Comparison of ENCODE assay signal across 20 cellular contexts in genomic region chr6:13076575-13076974, GRCh38.
A peak's percentile ranks its signal among the peaks of the same experiment; 100 is the strongest.
DNase-seq lines count a peak whose midpoint lies in the region; ATAC-seq and TF ChIP-seq lines count a peak whose summit lies in the region.
"Had no signal": no experiment of that assay in that cellular context is flagged by ENCODE, and none has a peak within 500 bp of the region (broad histone marks: within the 10 kb centered on the region; RNA-seq: fewer than 3 reads in every experiment).

No MANE protein-coding gene starts in this region.

- TF ChIP-seq CTCF in GM23338 (conservative IDR thresholded peaks at IDR 0.05; ENCODE audit: low read depth in 2 of 2) (no peak), nephron progenitor cell (IDR thresholded peaks at IDR 0.05) (no peak), mesothelial cell of epicardium (IDR thresholded peaks at IDR 0.05; ENCODE audit: unreplicated experiment) (no peak), A673 (conservative IDR thresholded peaks at IDR 0.05; ENCODE audit: low read depth, low read length) (no peak)

- H3K9me3 ChIP-seq in A673 (ENCODE audit: low read depth, low read length, poor library complexity, severe bottlenecking): no peaks in the 10 kb centered on the region
- H3K9me3 ChIP-seq: Caco-2 had no signal

- H3K27me3 ChIP-seq in GM23338 (ENCODE audit: insufficient read depth) (no peaks in the 10 kb centered on the region), A673 (replicated peaks; ENCODE audit: insufficient read depth, low read depth, low read length, poor library complexity) (no peaks in the 10 kb centered on the region)

- no peak overlapping the region for H2AFZ ChIP-seq in GM23338

- intact Hi-C loops in left cardiac atrium (cut with DNase I) (no loop called here), A673 (cut with micrococcal nuclease; ENCODE audit: unreplicated experiment) (no loop called here)
- intact Hi-C loops in activated T-helper 1 cell treated with anti-CD3 and anti-CD28 coated beads, Interleukin-12 subunit alpha, Interleukin-12 subunit beta, Interleukin-2, Interleukin-4 antibody, amounts not matched to agents 30 ng/mL and 10 ng/mL and 1 ng/mL, durations not matched to agents 14 hours and 24 hours and 36 hours (cut with micrococcal nuclease): no loop called here

- H3K36me3 ChIP-seq in GM23338 (ENCODE audit: insufficient read depth) (no peaks in the 10 kb centered on the region), A673 (ENCODE audit: insufficient read depth, low read length, poor library complexity, severe bottlenecking) (no peaks in the 10 kb centered on the region)

- H3K4me3 ChIP-seq in GM23338 (no peak overlapping the region), A673 (ENCODE audit: low read depth, low read length, poor library complexity, severe bottlenecking) (no peak overlapping the region)

- peak overlapping the region; percentile 57 for H3K27ac Mint-ChIP-seq in GM23338
- H3K27ac Mint-ChIP-seq in nephron progenitor cell: peak overlapping the region; percentile 84
- H3K27ac Mint-ChIP-seq in activated T-helper 1 cell treated with anti-CD3 and anti-CD28 coated beads, Interleukin-12 subunit alpha, Interleukin-12 subunit beta, Interleukin-2, Interleukin-4 antibody, amounts not matched to agents 30 ng/mL and 10 ng/mL and 1 ng/mL, durations not matched to agents 14 hours and 24 hours and 36 hours: no peak overlapping the region
- H3K27ac Mint-ChIP-seq in mesothelial cell of epicardium: no peak overlapping the region
- H3K27ac Mint-ChIP-seq: CD4-positive, alpha-beta memory T cell; IgD-negative memory B cell had no signal

- H3K27me3 Mint-ChIP-seq in GM23338 (ENCODE audit: insufficient read depth, low read depth, poor library complexity): peaks cover 4% of the 10 kb centered on the region
- peaks cover 53% of the 10 kb centered on the region for H3K27me3 Mint-ChIP-seq in nephron progenitor cell (ENCODE audit: low read depth, poor library complexity)
- peaks cover 9% of the 10 kb centered on the region for H3K27me3 Mint-ChIP-seq in activated T-helper 1 cell treated with anti-CD3 and anti-CD28 coated beads, Interleukin-12 subunit alpha, Interleukin-12 subunit beta, Interleukin-2, Interleukin-4 antibody, amounts not matched to agents 30 ng/mL and 10 ng/mL and 1 ng/mL, durations not matched to agents 14 hours and 24 hours and 36 hours (ENCODE audit: insufficient read depth)
- peaks cover 33% of the 10 kb centered on the region for H3K27me3 Mint-ChIP-seq in mesothelial cell of epicardium (ENCODE audit: low read depth)

- no TSS peak for BruUV-seq in A673 (replicated peaks; lab: Mats Ljungman, UMichigan)

- H3K9me2 ChIP-seq in GM23338 (ENCODE audit: insufficient read depth): 0 out of 2 replicates have a peak, but pooled peaks cover 7% of the 10 kb centered on the region

- no peaks in the 10 kb centered on the region for H3K9me3 Mint-ChIP-seq in GM23338
- H3K9me3 Mint-ChIP-seq in nephron progenitor cell: no peaks in the 10 kb centered on the region
- no peaks in the 10 kb centered on the region for H3K9me3 Mint-ChIP-seq in activated T-helper 1 cell treated with anti-CD3 and anti-CD28 coated beads, Interleukin-12 subunit alpha, Interleukin-12 subunit beta, Interleukin-2, Interleukin-4 antibody, amounts not matched to agents 30 ng/mL and 10 ng/mL and 1 ng/mL, durations not matched to agents 14 hours and 24 hours and 36 hours
- no peaks in the 10 kb centered on the region for H3K9me3 Mint-ChIP-seq in mesothelial cell of epicardium

- H3K4me2 ChIP-seq in GM23338: no peak overlapping the region
- H3K4me2 ChIP-seq: KMS-11 had no signal

- no peaks in the 10 kb centered on the region for H3F3A ChIP-seq in GM23338 (replicated peaks; ENCODE audit: low read depth)

- DNase-seq in GM23338 (ENCODE audit: low spot score) (no peak), caudate nucleus (lab: John Stamatoyannopoulos, UW) (no peak), left cardiac atrium (no peak), nephron progenitor cell (no peak), mesothelial cell of epicardium (ENCODE audit: low spot score in 2 of 2, unreplicated experiment in 2 of 2) (no peak), A673 (ENCODE audit: low spot score) (no peak)
- DNase-seq in activated T-helper 1 cell treated with anti-CD3 and anti-CD28 coated beads, Interleukin-12 subunit alpha, Interleukin-12 subunit beta, Interleukin-2, Interleukin-4 antibody, amounts not matched to agents 30 ng/mL and 10 ng/mL and 1 ng/mL, durations not matched to agents 14 hours and 24 hours and 36 hours (ENCODE audit: low spot score): no peak
- DNase-seq: C1 segment of cervical spinal cord; Caco-2; CD4-positive, alpha-beta memory T cell; MM.1S; NCI-H2029 treated with DMSO at 0.1 percent for 48 hours; NCI-H2171; NCI-H226; NCI-H510A; NCI-H69; RPMI8226; SHP77 treated with DMSO at 0.1 percent for 48 hours had no signal

- ATAC-seq in GM23338 (no peak), left cardiac atrium (peak; percentile 31 to 67)

- H3K4me1 Mint-ChIP-seq in GM23338 (peaks cover 33% of the 10 kb centered on the region), nephron progenitor cell (peaks cover 60% of the 10 kb centered on the region), mesothelial cell of epicardium (no peaks in the 10 kb centered on the region)
- no peaks in the 10 kb centered on the region for H3K4me1 Mint-ChIP-seq in activated T-helper 1 cell treated with anti-CD3 and anti-CD28 coated beads, Interleukin-12 subunit alpha, Interleukin-12 subunit beta, Interleukin-2, Interleukin-4 antibody, amounts not matched to agents 30 ng/mL and 10 ng/mL and 1 ng/mL, durations not matched to agents 14 hours and 24 hours and 36 hours (ENCODE audit: low read depth)
- H3K4me1 Mint-ChIP-seq: CD4-positive, alpha-beta memory T cell; IgD-negative memory B cell had no signal

- no peaks in the 10 kb centered on the region for H4K20me1 ChIP-seq in GM23338 (replicated peaks; ENCODE audit: insufficient read depth)

- H3K4me1 ChIP-seq in GM23338 (ENCODE audit: insufficient read depth) (peaks cover 15% of the 10 kb centered on the region), A673 (ENCODE audit: insufficient read depth, low read length, poor library complexity, severe bottlenecking) (no peaks in the 10 kb centered on the region)
- H3K4me1 ChIP-seq: Caco-2 had no signal

- no peaks in the 10 kb centered on the region for H3K36me3 Mint-ChIP-seq in GM23338 (ENCODE audit: low read depth)
- H3K36me3 Mint-ChIP-seq in nephron progenitor cell (ENCODE audit: low read depth): no peaks in the 10 kb centered on the region
- H3K36me3 Mint-ChIP-seq in activated T-helper 1 cell treated with anti-CD3 and anti-CD28 coated beads, Interleukin-12 subunit alpha, Interleukin-12 subunit beta, Interleukin-2, Interleukin-4 antibody, amounts not matched to agents 30 ng/mL and 10 ng/mL and 1 ng/mL, durations not matched to agents 14 hours and 24 hours and 36 hours (ENCODE audit: low read depth): no peaks in the 10 kb centered on the region
- H3K36me3 Mint-ChIP-seq in mesothelial cell of epicardium: no peaks in the 10 kb centered on the region
- H3K36me3 Mint-ChIP-seq: CD4-positive, alpha-beta memory T cell; IgD-negative memory B cell had no signal

- POLR2A ChIA-PET in A673 (lab: Charles Lee; ENCODE audit: low non-redundant PET): no interaction called here

- H3K27ac ChIP-seq in GM23338 (ENCODE audit: low read depth) (no peak overlapping the region), caudate nucleus (ENCODE audit: low read depth, low read length) (peak overlapping the region; percentile 69), A673 (ENCODE audit: low read depth, low read length, poor library complexity, severe bottlenecking) (no peak overlapping the region)
- H3K27ac ChIP-seq: KMS-11 had no signal

- H3K79me2 ChIP-seq in GM23338 (replicated peaks; ENCODE audit: insufficient read depth): no peaks in the 10 kb centered on the region

- CTCF ChIA-PET in A673 (lab: Charles Lee): no interaction called here

- H3K4me3 Mint-ChIP-seq in GM23338: no peak overlapping the region
- H3K4me3 Mint-ChIP-seq in nephron progenitor cell: peak overlapping the region; percentile 27
- H3K4me3 Mint-ChIP-seq in activated T-helper 1 cell treated with anti-CD3 and anti-CD28 coated beads, Interleukin-12 subunit alpha, Interleukin-12 subunit beta, Interleukin-2, Interleukin-4 antibody, amounts not matched to agents 30 ng/mL and 10 ng/mL and 1 ng/mL, durations not matched to agents 14 hours and 24 hours and 36 hours: no peak overlapping the region
- H3K4me3 Mint-ChIP-seq in mesothelial cell of epicardium: no peak overlapping the region
- H3K4me3 Mint-ChIP-seq: CD4-positive, alpha-beta memory T cell; IgD-negative memory B cell had no signal

TF ChIP-seq in GM23338, 12 proteins besides CTCF, POLR2A, EP300 and RAD21 (continues in another document):
- TF ChIP-seq EZH2phosphoT487 (IDR thresholded peaks at IDR 0.05; ENCODE audit: unreplicated experiment): no peak

Comparison
In these comparisons a context has a peak if more than half of its experiments do, and no peak if none do; other contexts are left out.
1. H3K27ac Mint-ChIP-seq: peak in GM23338 (single experiment) and nephron progenitor cell (single experiment); none in activated T-helper 1 cell treated with anti-CD3 and anti-CD28 coated beads, Interleukin-12 subunit alpha, Interleukin-12 subunit beta, Interleukin-2, Interleukin-4 antibody, amounts not matched to agents 30 ng/mL and 10 ng/mL and 1 ng/mL, durations not matched to agents 14 hours and 24 hours and 36 hours (single experiment) and mesothelial cell of epicardium (single experiment).